11 cellular contexts compared by ENCODE assay signal in the genomic region with DNA sequence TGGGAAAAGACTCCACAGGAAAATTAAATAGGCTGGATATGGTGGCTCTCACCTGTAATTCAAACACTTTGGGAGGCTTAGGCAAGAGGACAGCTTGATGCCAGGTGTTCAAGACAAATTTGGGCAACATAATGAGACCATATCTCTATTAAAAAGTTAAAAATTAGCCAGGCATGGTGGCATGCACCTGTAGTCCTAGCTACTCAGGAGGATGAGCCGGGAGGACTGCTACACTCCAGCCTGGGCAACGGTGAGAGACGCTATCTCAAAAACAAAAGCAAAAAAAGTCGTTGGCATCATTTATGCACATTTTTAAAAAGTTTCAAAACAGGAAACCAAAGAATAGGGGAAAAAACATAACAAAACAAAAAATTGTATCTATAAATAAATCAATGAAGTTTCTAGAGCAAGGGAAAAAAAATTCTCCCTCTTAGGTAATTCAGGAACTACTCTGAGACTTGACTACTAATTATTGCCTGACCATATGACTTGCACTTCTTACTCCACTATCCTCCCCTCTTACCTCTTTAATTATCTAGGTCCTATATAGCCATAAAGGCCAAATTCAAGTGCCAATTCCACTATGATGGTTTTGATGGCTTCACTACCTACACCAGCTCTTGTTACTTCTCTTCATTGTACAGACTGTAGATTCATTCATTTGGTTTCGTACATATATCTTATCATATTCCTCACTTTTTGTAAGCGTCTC. TPM values are rescaled to one million over a fixed set of nuclear protein-coding genes. Genes with fewer than 3 reads are reported as not detected.
DNase-seq lines count a peak whose midpoint lies in the region; TF ChIP-seq lines count a peak whose summit lies in the region.
"Had no signal": no experiment of that assay in that cellular context is flagged by ENCODE, and none has a peak within 500 bp of the region (broad histone marks: within the 10 kb centered on the region; RNA-seq: fewer than 3 reads in every experiment).

No MANE protein-coding gene starts in this region.

- H3K27me3 ChIP-seq in smooth muscle cell (ENCODE audit: low read depth) = no peaks in the 10 kb centered on the region
- H3K27me3 ChIP-seq: testis had no signal

- H3K27ac ChIP-seq in SK-N-MC (no peak overlapping the region), smooth muscle cell (ENCODE audit: low read depth) (no peak overlapping the region)

- H3K36me3 Mint-ChIP-seq in activated CD4-positive, alpha-beta T cell treated with anti-CD3 and anti-CD28 coated beads, Interleukin-2, amount 10 ng/mL, durations not matched to agents 24 days and 14 days (ENCODE audit: low read depth) = peaks cover 30% of the 10 kb centered on the region

- H3K4me1 ChIP-seq in smooth muscle cell (ENCODE audit: low read depth) = peaks cover 6% of the 10 kb centered on the region

- peak overlapping the region; percentile 96 for H3K4me2 ChIP-seq in smooth muscle cell

- H3K9me3 Mint-ChIP-seq in activated CD4-positive, alpha-beta T cell treated with anti-CD3 and anti-CD28 coated beads, Interleukin-2, amount 10 ng/mL, durations not matched to agents 24 days and 14 days = peaks cover 5% of the 10 kb centered on the region

- H3K36me3 ChIP-seq in SK-N-MC (ENCODE audit: insufficient read depth, low read length) (peaks cover 30% of the 10 kb centered on the region), smooth muscle cell (ENCODE audit: low read depth) (no peaks in the 10 kb centered on the region)

- WGBS in smooth muscle cell (ENCODE audit: low lambda C conversion rate) = 87% methylated on average over 6 of the region's 6 CpGs

- H3K27ac Mint-ChIP-seq in activated CD4-positive, alpha-beta T cell treated with anti-CD3 and anti-CD28 coated beads, Interleukin-2, amount 10 ng/mL, durations not matched to agents 24 days and 14 days = peak overlapping the region; percentile 98

- peak; percentile 50 for DNase-seq in activated CD4-positive, alpha-beta T cell treated with anti-CD3 and anti-CD28 coated beads, Interleukin-2, amount 10 ng/mL, durations not matched to agents 24 days and 14 days
- no peak for DNase-seq in activated CD4-positive, alpha-beta T cell treated with anti-CD3 and anti-CD28 coated beads, Interleukin-2, amount 50 U/mL, for 1 hour
- DNase-seq in SK-N-MC (ENCODE audit: low read depth, low spot score) (no peak), foreskin fibroblast (no peak), smooth muscle cell (lab: John Stamatoyannopoulos, UW; ENCODE audit: unreplicated experiment) (no peak), mucosa of gallbladder (ENCODE audit: low spot score) (no peak), GM20000 (ENCODE audit: low spot score) (no peak), NCI-H2107 (lab: John Stamatoyannopoulos, UW) (no peak)
- DNase-seq: mucosa of descending colon, NCI-H187, testis had no signal

- peaks cover 36% of the 10 kb centered on the region for H3K4me1 Mint-ChIP-seq in activated CD4-positive, alpha-beta T cell treated with anti-CD3 and anti-CD28 coated beads, Interleukin-2, amount 10 ng/mL, durations not matched to agents 24 days and 14 days

- intact Hi-C loops in activated CD4-positive, alpha-beta T cell treated with anti-CD3 and anti-CD28 coated beads, Interleukin-2, amount 10 ng/mL, durations not matched to agents 24 days and 14 days (cut with micrococcal nuclease) = loop anchor here (1.0 to 5.0 kb wide), 2 partner anchors 17 to 897 kb away; a partner anchor contains a TSS

- H4K20me1 ChIP-seq in smooth muscle cell (ENCODE audit: low read depth) = peaks cover 13% of the 10 kb centered on the region

- H3K9ac ChIP-seq in SK-N-MC (ENCODE audit: insufficient read length) (peak overlapping the region; percentile 97), smooth muscle cell (ENCODE audit: low read depth) (no peak overlapping the region)

- H3K27me3 Mint-ChIP-seq in activated CD4-positive, alpha-beta T cell treated with anti-CD3 and anti-CD28 coated beads, Interleukin-2, amount 10 ng/mL, durations not matched to agents 24 days and 14 days = peaks cover 2% of the 10 kb centered on the region

- peaks cover 62% of the 10 kb centered on the region for H3K79me2 ChIP-seq in smooth muscle cell (ENCODE audit: low read depth)

- no peak overlapping the region for H2AFZ ChIP-seq in smooth muscle cell (ENCODE audit: low read depth)

- TF ChIP-seq CTCF in foreskin fibroblast (IDR thresholded peaks at IDR 0.05; ENCODE audit: low read depth, low read length) (no peak), smooth muscle cell (IDR thresholded peaks at IDR 0.05; ENCODE audit: borderline replicate concordance, insufficient read depth, poor library complexity, severe bottlenecking) (no peak), GM20000 (IDR thresholded peaks at IDR 0.05; ENCODE audit: extremely low read depth, missing control alignments) (no peak)

- H3K9me3 ChIP-seq in SK-N-MC (ENCODE audit: low read depth, low read length) (no peaks in the 10 kb centered on the region), smooth muscle cell (replicated peaks; ENCODE audit: low read depth) (no peaks in the 10 kb centered on the region)
- H3K9me3 ChIP-seq: mucosa of descending colon, testis had no signal

- H3K4me3 ChIP-seq in SK-N-MC (peak overlapping the region; percentile 95), foreskin fibroblast (ENCODE audit: low read depth in 1 of 2, low read length in 2 of 2) (peak overlapping the region; percentile 90 to 95), smooth muscle cell (peak overlapping the region; percentile 86)

- H3F3A ChIP-seq in smooth muscle cell (ENCODE audit: low read depth) = no peaks in the 10 kb centered on the region

- H3K4me3 Mint-ChIP-seq in activated CD4-positive, alpha-beta T cell treated with anti-CD3 and anti-CD28 coated beads, Interleukin-2, amount 10 ng/mL, durations not matched to agents 24 days and 14 days = peak overlapping the region; percentile 99

RNA-seq across cellular contexts. Expression of a gene that starts 1.6 kb away (rescaled TPM):
- total RNA-seq in activated CD4-positive, alpha-beta T cell treated with anti-CD3 and anti-CD28 coated beads, Interleukin-2, amount 10 ng/mL, durations not matched to agents 24 days and 14 days = 72.9 and 81.7 TPM in 2 replicates
- 37.6 and 43.6 TPM in 2 replicates for total RNA-seq in smooth muscle cell
- 25.5 and 29.7 TPM in 2 replicates for polyA plus RNA-seq in smooth muscle cell
- 37.5 TPM for total RNA-seq in mucosa of gallbladder

RNA-seq across cellular contexts. Expression of a gene that starts 16.6 kb away (rescaled TPM):
- total RNA-seq in activated CD4-positive, alpha-beta T cell treated with anti-CD3 and anti-CD28 coated beads, Interleukin-2, amount 10 ng/mL, durations not matched to agents 24 days and 14 days = 1.6 and 1.7 TPM in 2 replicates
- total RNA-seq in smooth muscle cell (4.5 and 5.9 TPM in 2 replicates), mucosa of gallbladder (8.3 TPM)
- 4.5 and 6.7 TPM in 2 replicates for polyA plus RNA-seq in smooth muscle cell

RNA-seq across cellular contexts. Expression of a gene that starts 32.6 kb away (rescaled TPM):
- 75.9 and 82.8 TPM in 2 replicates for total RNA-seq in activated CD4-positive, alpha-beta T cell treated with anti-CD3 and anti-CD28 coated beads, Interleukin-2, amount 10 ng/mL, durations not matched to agents 24 days and 14 days
- total RNA-seq in smooth muscle cell (31.9 and 33.9 TPM in 2 replicates), mucosa of gallbladder (66.7 TPM)
- 54.5 and 58.4 TPM in 2 replicates for polyA plus RNA-seq in smooth muscle cell

RNA-seq across cellular contexts. Expression of a gene that starts 32.8 kb away (rescaled TPM):
- 26.5 and 30.1 TPM in 2 replicates for total RNA-seq in activated CD4-positive, alpha-beta T cell treated with anti-CD3 and anti-CD28 coated beads, Interleukin-2, amount 10 ng/mL, durations not matched to agents 24 days and 14 days
- total RNA-seq in smooth muscle cell (30.4 and 36.0 TPM in 2 replicates), mucosa of gallbladder (20.6 TPM)
- polyA plus RNA-seq in smooth muscle cell = 15.3 and 15.4 TPM in 2 replicates

RNA-seq across cellular contexts. Expression of a gene that starts 53.7 kb away (rescaled TPM):
- 104 and 115 TPM in 2 replicates for total RNA-seq in activated CD4-positive, alpha-beta T cell treated with anti-CD3 and anti-CD28 coated beads, Interleukin-2, amount 10 ng/mL, durations not matched to agents 24 days and 14 days
- total RNA-seq in smooth muscle cell = 52.9 and 57.1 TPM in 2 replicates
- polyA plus RNA-seq in smooth muscle cell = 25.0 and 36.3 TPM in 2 replicates
- 75.9 TPM for total RNA-seq in mucosa of gallbladder
